ENCODE assay signal across 9 cellular contexts in the genomic region with DNA sequence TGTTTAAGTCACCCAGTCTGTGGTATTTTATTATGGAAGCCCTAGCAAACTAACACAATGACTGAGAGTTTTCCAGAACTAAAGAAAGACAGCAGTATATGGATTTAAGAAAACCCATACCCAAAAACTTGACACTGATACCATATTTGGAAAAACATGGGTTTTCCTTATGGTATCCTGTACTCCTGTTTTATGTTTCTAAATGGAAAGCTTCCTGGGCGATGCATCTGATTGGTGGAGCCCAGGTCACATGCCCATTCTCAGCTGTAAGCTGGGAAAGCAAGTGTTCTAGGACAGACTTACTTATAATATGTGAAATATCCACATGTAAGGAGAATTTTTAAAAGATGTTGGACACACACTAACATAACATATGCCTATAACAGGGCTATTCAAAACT. TPM values are rescaled to one million over a fixed set of nuclear protein-coding genes. Genes with fewer than 3 reads are reported as not detected.
DNase-seq lines count a peak whose midpoint lies in the region; ATAC-seq and TF ChIP-seq lines count a peak whose summit lies in the region.
"Had no signal": no experiment of that assay in that cellular context is flagged by ENCODE, and none has a peak within 500 bp of the region (broad histone marks: within the 10 kb centered on the region; RNA-seq: fewer than 3 reads in every experiment).

No MANE protein-coding gene starts in this region.

- H3K4me1 Mint-ChIP-seq in nephron progenitor cell: peaks cover 20% of the 10 kb centered on the region
- peaks cover 6 to 25% of the 10 kb centered on the region in 2 donors for H3K4me1 Mint-ChIP-seq in stimulated activated naive B cell treated with anti-CD40 and anti-IgM and Interleukin-4, amounts not matched to agents 10 μg/mL and 1 μg/mL and 100 μg/mL, for 72 hours

- H3K27me3 ChIP-seq in KMS-11 (ENCODE audit: insufficient read depth, low read depth) (no peaks in the 10 kb centered on the region), body of pancreas (no peaks in the 10 kb centered on the region)

- intact Hi-C loops in body of pancreas (cut with DNase I): no loop called here

- TF ChIP-seq CTCF in KMS-11 (conservative IDR thresholded peaks at IDR 0.05; ENCODE audit: low read depth, low read length) (no peak), body of pancreas (IDR thresholded peaks at IDR 0.05) (no peak), nephron progenitor cell (IDR thresholded peaks at IDR 0.05) (no peak)

- H2AFZ ChIP-seq in KMS-11 (ENCODE audit: low read depth): peak overlapping the region; percentile 71

- peaks cover 24% of the 10 kb centered on the region for H3K27me3 Mint-ChIP-seq in nephron progenitor cell (ENCODE audit: low read depth, poor library complexity)
- peaks cover 6% of the 10 kb centered on the region in 2 donors for H3K27me3 Mint-ChIP-seq in stimulated activated naive B cell treated with anti-CD40 and anti-IgM and Interleukin-4, amounts not matched to agents 10 μg/mL and 1 μg/mL and 100 μg/mL, for 72 hours

- H3K4me2 ChIP-seq in KMS-11: peak overlapping the region; percentile 76

- no peaks in the 10 kb centered on the region for H3K9me3 Mint-ChIP-seq in nephron progenitor cell
- H3K9me3 Mint-ChIP-seq in stimulated activated naive B cell treated with anti-CD40 and anti-IgM and Interleukin-4, amounts not matched to agents 10 μg/mL and 1 μg/mL and 100 μg/mL, for 72 hours: no peaks in the 10 kb centered on the region

- ATAC-seq in body of pancreas: no peak
- no peak for ATAC-seq in stimulated activated naive B cell treated with anti-CD40 and anti-IgM and Interleukin-4, amounts not matched to agents 10 μg/mL and 1 μg/mL and 100 μg/mL, for 72 hours (replicated peaks)
- ATAC-seq: left colon had no signal

- H3K36me3 Mint-ChIP-seq in nephron progenitor cell (ENCODE audit: low read depth): no peaks in the 10 kb centered on the region
- no peaks in the 10 kb centered on the region for H3K36me3 Mint-ChIP-seq in stimulated activated naive B cell treated with anti-CD40 and anti-IgM and Interleukin-4, amounts not matched to agents 10 μg/mL and 1 μg/mL and 100 μg/mL, for 72 hours

- H3K4me3 Mint-ChIP-seq in nephron progenitor cell: no peak overlapping the region
- no peak overlapping the region for H3K4me3 Mint-ChIP-seq in stimulated activated naive B cell treated with anti-CD40 and anti-IgM and Interleukin-4, amounts not matched to agents 10 μg/mL and 1 μg/mL and 100 μg/mL, for 72 hours

- no peak overlapping the region; the same call in 1 of the 2 replicates for H3K9ac ChIP-seq in KMS-11

- no peak for TF ChIP-seq POLR2A in body of pancreas (IDR thresholded peaks at IDR 0.05)

- H3K27ac Mint-ChIP-seq in nephron progenitor cell: no peak overlapping the region
- no peak overlapping the region for H3K27ac Mint-ChIP-seq in stimulated activated naive B cell treated with anti-CD40 and anti-IgM and Interleukin-4, amounts not matched to agents 10 μg/mL and 1 μg/mL and 100 μg/mL, for 72 hours

- WGBS in body of pancreas, 2 donors: 82 to 90% methylated on average over 1 of the region's 1 CpG

- peaks cover 15% of the 10 kb centered on the region for H3K4me1 ChIP-seq in KMS-11 (ENCODE audit: low read depth, poor library complexity, severe bottlenecking)
- H3K4me1 ChIP-seq in body of pancreas: peaks cover 28% of the 10 kb centered on the region

- no peaks in the 10 kb centered on the region for H3K36me3 ChIP-seq in KMS-11 (ENCODE audit: insufficient read depth)
- no peaks in the 10 kb centered on the region for H3K36me3 ChIP-seq in body of pancreas (replicated peaks in 1 of 2; ENCODE audit: insufficient read depth in 1 of 2, low read depth in 2 of 2)

- H3K27ac ChIP-seq in KMS-11 (peak overlapping the region; percentile 86; the same call in 1 of the 2 replicates), body of pancreas (no peak overlapping the region)

- H3K9me3 ChIP-seq in body of pancreas: no peaks in the 10 kb centered on the region

- H3K79me2 ChIP-seq in KMS-11 (ENCODE audit: insufficient read depth, low read depth): no peaks in the 10 kb centered on the region

- no peaks in the 10 kb centered on the region for H4K20me1 ChIP-seq in KMS-11 (ENCODE audit: insufficient read depth)

- DNase-seq in EL (peak; percentile 52), body of pancreas (peak in 3 of 4 donors; percentile 34 to 73 (median 48)), nephron progenitor cell (peak; percentile 44), NCI-H510A (lab: John Stamatoyannopoulos, UW) (no peak)
- DNase-seq in stimulated activated naive B cell treated with anti-CD40 and anti-IgM and Interleukin-4, amounts not matched to agents 10 μg/mL and 1 μg/mL and 100 μg/mL, for 72 hours: no peak
- DNase-seq in stimulated activated CD4-positive, alpha-beta T cell treated with anti-CD3 and anti-CD28 coated beads, Interleukin-4, amount 100 ng/mL, for 24 hours: no peak
- DNase-seq: T1000 had no signal

- no peak overlapping the region for H3K4me3 ChIP-seq in KMS-11 (IDR thresholded peaks at IDR 0.05; ENCODE audit: insufficient read depth, low read depth, low read length)
- no peak overlapping the region for H3K4me3 ChIP-seq in body of pancreas

RNA-seq across cellular contexts. Expression of a gene that starts 4.5 kb away (rescaled TPM):
- 10 to 100 TPM; 41.8 to 47.5 TPM for total RNA-seq in body of pancreas

RNA-seq across cellular contexts. Expression of a gene that starts 8.7 kb away (rescaled TPM):
- 10 to 100 TPM; 24.1 to 28.0 TPM for total RNA-seq in body of pancreas

RNA-seq across cellular contexts. Expression of a gene that starts 38.4 kb away (rescaled TPM):
- total RNA-seq in body of pancreas: not detected
- total RNA-seq: left colon had no signal

Comparison
In these comparisons a context has a peak if more than half of its experiments do, and no peak if none do; other contexts are left out.
1. DNase-seq: peak in EL (single experiment), body of pancreas (3 of 4) and nephron progenitor cell (single experiment); none in stimulated activated naive B cell treated with anti-CD40 and anti-IgM and Interleukin-4, amounts not matched to agents 10 μg/mL and 1 μg/mL and 100 μg/mL, for 72 hours (single experiment), NCI-H510A (single experiment) and stimulated activated CD4-positive, alpha-beta T cell treated with anti-CD3 and anti-CD28 coated beads, Interleukin-4, amount 100 ng/mL, for 24 hours (single experiment).